Comparison of ENCODE assay signal across 8 cellular contexts in genomic region chr1:228393268-228393699, GRCh38. TPM values are rescaled to one million over a fixed set of nuclear protein-coding genes. Genes with fewer than 3 reads are reported as not detected.
DNase-seq lines count a peak whose midpoint lies in the region; ATAC-seq and TF ChIP-seq lines count a peak whose summit lies in the region.

No MANE protein-coding gene starts in this region.

- H3K27me3 ChIP-seq in OCI-LY1 (ENCODE audit: insufficient read depth, low read length): no peaks in the 10 kb centered on the region
- H3K27me3 ChIP-seq in prostate gland (replicated peaks; ENCODE audit: insufficient read depth): no peaks in the 10 kb centered on the region

- H3K27ac ChIP-seq in OCI-LY1 (ENCODE audit: low read depth, low read length, poor library complexity, severe bottlenecking) (no peak overlapping the region), prostate gland (no peak overlapping the region)

- DNase-seq in GM10248 (ENCODE audit: extremely low spot score) (no peak), prostate gland (ENCODE audit: low spot score) (no peak), NCI-H2196 treated with DMSO at 0.1 percent for 48 hours (lab: John Stamatoyannopoulos, UW; ENCODE audit: unreplicated experiment) (no peak), COR-L47 (lab: John Stamatoyannopoulos, UW) (no peak)
- DNase-seq in stimulated activated CD4-positive, alpha-beta T cell treated with anti-CD3 and anti-CD28 coated beads, Interleukin-2, amount 100 ng/mL, for 24 hours: no peak
- no peak for DNase-seq in activated naive CD4-positive, alpha-beta T cell treated with anti-CD3 and anti-CD28 coated beads for 36 hours

- no peak overlapping the region for H3K4me3 Mint-ChIP-seq in activated naive CD4-positive, alpha-beta T cell treated with anti-CD3 and anti-CD28 coated beads for 36 hours

- H3K9me2 ChIP-seq in OCI-LY1 (ENCODE audit: low read depth, low read length): no peaks in the 10 kb centered on the region

- intact Hi-C loops in prostate gland (cut with DNase I): no loop called here
- intact Hi-C loops in activated naive CD4-positive, alpha-beta T cell treated with anti-CD3 and anti-CD28 coated beads for 36 hours (cut with micrococcal nuclease): loop anchor here (5.0 kb wide), 1 partner anchor 261 kb away; no protein-coding TSS in a partner anchor

- H3K36me3 ChIP-seq in OCI-LY1 (ENCODE audit: insufficient read depth, low read length) (peaks cover 39% of the 10 kb centered on the region), prostate gland (peaks cover 0 to 17% of the 10 kb centered on the region in 2 donors)

- peaks cover 16% of the 10 kb centered on the region for H3K36me3 Mint-ChIP-seq in activated naive CD4-positive, alpha-beta T cell treated with anti-CD3 and anti-CD28 coated beads for 36 hours (ENCODE audit: low read depth)

- H3K4me3 ChIP-seq in OCI-LY1 (ENCODE audit: low read depth, low read length, poor library complexity, severe bottlenecking) (no peak overlapping the region), prostate gland (no peak overlapping the region)

- no peak for TF ChIP-seq POLR2A in prostate gland (IDR thresholded peaks at IDR 0.05)

- H3K9me3 ChIP-seq in OCI-LY1 (ENCODE audit: low read length): no peaks in the 10 kb centered on the region
- no peaks in the 10 kb centered on the region for H3K9me3 ChIP-seq in prostate gland

- ATAC-seq in esophagus mucosa: peak; percentile 58

- H3K9me3 Mint-ChIP-seq in activated naive CD4-positive, alpha-beta T cell treated with anti-CD3 and anti-CD28 coated beads for 36 hours: no peaks in the 10 kb centered on the region

- peak; percentile 32 for TF ChIP-seq CTCF in GM10248 (IDR thresholded peaks at IDR 0.05; ENCODE audit: control extremely low read depth, extremely low read depth, low read depth, missing control alignments)
- TF ChIP-seq CTCF in OCI-LY1 (IDR thresholded peaks at IDR 0.05; ENCODE audit: low read length): peak; percentile 44
- TF ChIP-seq CTCF in prostate gland (IDR thresholded peaks at IDR 0.05): peak in 3 of 4 experiments; percentile 19 to 68 (median 56)

- H4K20me1 ChIP-seq in OCI-LY1 (ENCODE audit: insufficient read depth, low read length): no peaks in the 10 kb centered on the region

- no peak overlapping the region for H2AFZ ChIP-seq in OCI-LY1 (ENCODE audit: low read length)

- POLR2A ChIA-PET in GM10248 (lab: Yijun Ruan, JAX): no interaction called here

- H3K4me1 Mint-ChIP-seq in activated naive CD4-positive, alpha-beta T cell treated with anti-CD3 and anti-CD28 coated beads for 36 hours (ENCODE audit: low read depth): no peaks in the 10 kb centered on the region

- CTCF ChIA-PET in GM10248 (lab: Yijun Ruan, JAX): interaction anchor here (0.9 to 1.9 kb wide), 6 partner anchors 9 to 107 kb away, joined by 3 to 5 read pairs (median 3); no protein-coding TSS in a partner anchor
- CTCF ChIA-PET in activated naive CD4-positive, alpha-beta T cell treated with anti-CD3 and anti-CD28 coated beads for 36 hours (lab: Charles Lee): interaction anchor here (0.6 to 1.0 kb wide), 2 partner anchors 72 to 255 kb away, joined by 3 to 4 read pairs; no protein-coding TSS in a partner anchor

- no peaks in the 10 kb centered on the region for H3F3A ChIP-seq in OCI-LY1 (ENCODE audit: insufficient read depth, low read length)

- no peak overlapping the region for H3K27ac Mint-ChIP-seq in activated naive CD4-positive, alpha-beta T cell treated with anti-CD3 and anti-CD28 coated beads for 36 hours

- H3K4me1 ChIP-seq in OCI-LY1 (ENCODE audit: insufficient read depth, low read length, severe bottlenecking): no peaks in the 10 kb centered on the region
- no peaks in the 10 kb centered on the region for H3K4me1 ChIP-seq in prostate gland (replicated peaks)

- H3K9ac ChIP-seq in OCI-LY1 (ENCODE audit: low read length): no peak overlapping the region

- 36% methylated on average over 8 of the region's 8 CpGs for WGBS in prostate gland

- no peaks in the 10 kb centered on the region for H3K79me2 ChIP-seq in OCI-LY1 (ENCODE audit: insufficient read depth, low read length)

- H3K4me2 ChIP-seq in OCI-LY1 (ENCODE audit: low read length): no peak overlapping the region

- no peaks in the 10 kb centered on the region for H3K27me3 Mint-ChIP-seq in activated naive CD4-positive, alpha-beta T cell treated with anti-CD3 and anti-CD28 coated beads for 36 hours (ENCODE audit: low read depth)

RNA-seq across cellular contexts. Expression of gene TRIM11, which starts 13.4 kb away (rescaled TPM):
- total RNA-seq in esophagus mucosa (20.7 TPM), prostate gland (10 to 100 TPM; 35.3 to 36.2 TPM)
- 10 to 100 TPM; 26.0 to 27.5 TPM for total RNA-seq in activated naive CD4-positive, alpha-beta T cell treated with anti-CD3 and anti-CD28 coated beads for 36 hours

RNA-seq across cellular contexts. Expression of gene TRIM17, which starts 23.4 kb away (rescaled TPM):
- total RNA-seq in esophagus mucosa (1.3 TPM), prostate gland (1 to 10 TPM; 2.0 to 9.9 TPM)
- total RNA-seq in activated naive CD4-positive, alpha-beta T cell treated with anti-CD3 and anti-CD28 coated beads for 36 hours: 1 to 10 TPM; 1.0 to 1.2 TPM
